14 cellular contexts compared by ENCODE assay signal in the genomic region with DNA sequence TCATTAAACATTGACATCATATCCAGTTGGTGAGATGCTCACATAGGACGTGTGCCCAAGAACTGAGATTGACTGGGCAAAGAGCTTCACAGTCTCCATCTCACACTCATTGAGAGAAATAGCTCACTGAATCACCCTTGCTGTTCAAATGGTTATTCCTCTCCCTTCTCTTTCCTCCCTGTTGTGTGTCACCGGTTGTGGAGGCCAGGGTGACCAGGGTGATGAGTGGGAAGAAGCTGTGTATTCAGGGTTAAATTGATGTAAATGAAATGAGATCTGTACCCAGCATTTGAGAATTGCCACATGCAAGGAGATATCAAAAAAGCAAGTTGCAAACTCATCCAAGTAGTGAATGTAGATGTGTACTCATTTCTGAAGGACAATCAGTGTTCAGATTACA.
"Had no signal": no experiment of that assay in that cellular context is flagged by ENCODE, and none has a peak within 500 bp of the region (broad histone marks: within the 10 kb centered on the region; RNA-seq: fewer than 3 reads in every experiment).

No MANE protein-coding gene starts in this region.

- H3K27ac Mint-ChIP-seq: naive B cell, T-cell, type B pancreatic cell had no signal

- H3K4me1 Mint-ChIP-seq: central memory CD8-positive, alpha-beta T cell; T-cell had no signal

- DNase-seq: activated CD4-positive, CD25-positive, alpha-beta regulatory T cell; colonic mucosa; foreskin keratinocyte; mesenchymal stem cell; mucosa of descending colon; naive B cell; right cardiac atrium; SHP77 treated with DMSO at 0.1 percent for 48 hours; SK-N-SH; T-cell; T-helper 9 cell; testis had no signal

- H3K27me3 Mint-ChIP-seq: central memory CD8-positive, alpha-beta T cell; naive B cell; T-cell; type B pancreatic cell had no signal

- H3K4me3 Mint-ChIP-seq: central memory CD8-positive, alpha-beta T cell; naive B cell; T-cell; type B pancreatic cell had no signal

- ATAC-seq: foreskin keratinocyte, mucosa of descending colon, right cardiac atrium, T-cell had no signal

- H3K9me3 Mint-ChIP-seq: central memory CD8-positive, alpha-beta T cell; naive B cell; T-cell; type B pancreatic cell had no signal
